8 cellular contexts compared by ENCODE assay signal in the genomic region with DNA sequence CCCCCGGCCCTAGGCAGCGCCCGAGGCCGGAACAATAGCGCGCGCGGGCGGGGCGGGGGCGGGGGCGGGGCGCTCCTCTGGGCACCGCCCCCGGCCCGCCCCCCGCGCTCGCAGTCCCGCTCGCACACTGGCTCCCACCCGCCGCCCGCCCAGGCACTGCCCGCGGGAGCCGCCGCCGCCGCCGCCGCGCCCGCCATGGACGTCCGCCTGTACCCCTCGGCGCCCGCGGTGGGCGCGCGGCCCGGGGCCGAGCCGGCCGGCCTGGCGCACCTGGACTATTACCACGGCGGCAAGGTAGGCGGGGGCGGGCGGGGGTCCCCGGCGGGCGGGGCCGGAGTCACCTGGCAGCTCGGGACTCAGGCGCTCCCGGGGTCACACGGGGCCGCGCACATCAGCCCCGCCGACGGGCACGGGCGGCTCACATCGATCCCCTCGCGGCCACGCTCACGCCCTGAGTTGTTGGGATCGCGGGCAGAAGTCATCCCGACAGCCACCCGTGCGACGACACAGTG. TPM values are rescaled to one million over a fixed set of nuclear protein-coding genes. Genes with fewer than 3 reads are reported as not detected.
DNase-seq lines count a peak whose midpoint lies in the region; ATAC-seq and TF ChIP-seq lines count a peak whose summit lies in the region.

A gene with protein sequence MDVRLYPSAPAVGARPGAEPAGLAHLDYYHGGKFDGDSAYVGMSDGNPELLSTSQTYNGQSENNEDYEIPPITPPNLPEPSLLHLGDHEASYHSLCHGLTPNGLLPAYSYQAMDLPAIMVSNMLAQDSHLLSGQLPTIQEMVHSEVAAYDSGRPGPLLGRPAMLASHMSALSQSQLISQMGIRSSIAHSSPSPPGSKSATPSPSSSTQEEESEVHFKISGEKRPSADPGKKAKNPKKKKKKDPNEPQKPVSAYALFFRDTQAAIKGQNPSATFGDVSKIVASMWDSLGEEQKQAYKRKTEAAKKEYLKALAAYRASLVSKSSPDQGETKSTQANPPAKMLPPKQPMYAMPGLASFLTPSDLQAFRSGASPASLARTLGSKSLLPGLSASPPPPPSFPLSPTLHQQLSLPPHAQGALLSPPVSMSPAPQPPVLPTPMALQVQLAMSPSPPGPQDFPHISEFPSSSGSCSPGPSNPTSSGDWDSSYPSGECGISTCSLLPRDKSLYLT (plus strand): TSS at position 156 of the 512 bp plus-strand sequence. CDS start 40 bp downstream, at position 196.

- TF ChIP-seq CTCF in HL-60 (IDR thresholded peaks at IDR 0.05; ENCODE audit: insufficient read depth, low read length) (no peak), breast epithelium (IDR thresholded peaks at IDR 0.05) (no peak)

- no peaks in the 10 kb centered on the region for H3K36me3 ChIP-seq in breast epithelium

- peaks cover 36% of the 10 kb centered on the region for H3K27me3 ChIP-seq in HL-60 (ENCODE audit: insufficient read depth, poor library complexity, severe bottlenecking)
- H3K27me3 ChIP-seq in breast epithelium: peaks cover 0 to 54% of the 10 kb centered on the region in 2 donors

- intact Hi-C loops in breast epithelium (cut with DNase I; ENCODE audit: low total_unique reads): no loop called here

- peaks cover 18% of the 10 kb centered on the region for H3K4me1 Mint-ChIP-seq in T-helper 17 cell
- H3K4me1 Mint-ChIP-seq in stimulated activated naive CD8-positive, alpha-beta T cell treated with anti-CD3 and anti-CD28 coated beads, Interleukin-15, Interleukin-2, amounts not matched to agents 100 ng/mL and 50 ng/mL, for 24 hours (ENCODE audit: low read depth): peaks cover 41% of the 10 kb centered on the region

- peak within 1 kb of the TSS; percentile 22 for H3K4me3 ChIP-seq in HL-60 (replicated peaks; ENCODE audit: insufficient read depth, low read length)
- H3K4me3 ChIP-seq in breast epithelium: peak within 1 kb of the TSS; percentile 40 to 60 (median 41)

- H3K4me3 Mint-ChIP-seq in T-helper 17 cell: peak within 1 kb of the TSS; percentile 96
- H3K4me3 Mint-ChIP-seq in stimulated activated naive CD8-positive, alpha-beta T cell treated with anti-CD3 and anti-CD28 coated beads, Interleukin-15, Interleukin-2, amounts not matched to agents 100 ng/mL and 50 ng/mL, for 24 hours: peak within 1 kb of the TSS; percentile 84

- H3K9me3 Mint-ChIP-seq in stimulated activated naive CD8-positive, alpha-beta T cell treated with anti-CD3 and anti-CD28 coated beads, Interleukin-15, Interleukin-2, amounts not matched to agents 100 ng/mL and 50 ng/mL, for 24 hours: peaks cover 12% of the 10 kb centered on the region

- no peak within 1 kb of the TSS for H3K27ac ChIP-seq in HL-60 (replicated peaks)
- H3K27ac ChIP-seq in breast epithelium: no peak within 1 kb of the TSS

- no peak for TF ChIP-seq POLR2A in breast epithelium (IDR thresholded peaks at IDR 0.05)

- no peaks in the 10 kb centered on the region for H3K4me1 ChIP-seq in breast epithelium

- H3K36me3 Mint-ChIP-seq in T-helper 17 cell (ENCODE audit: low read depth): peaks cover 5% of the 10 kb centered on the region
- peaks cover 9% of the 10 kb centered on the region for H3K36me3 Mint-ChIP-seq in stimulated activated naive CD8-positive, alpha-beta T cell treated with anti-CD3 and anti-CD28 coated beads, Interleukin-15, Interleukin-2, amounts not matched to agents 100 ng/mL and 50 ng/mL, for 24 hours (ENCODE audit: low read depth)

- H3K27ac Mint-ChIP-seq in T-helper 17 cell: peak within 1 kb of the TSS; percentile 86
- H3K27ac Mint-ChIP-seq in stimulated activated naive CD8-positive, alpha-beta T cell treated with anti-CD3 and anti-CD28 coated beads, Interleukin-15, Interleukin-2, amounts not matched to agents 100 ng/mL and 50 ng/mL, for 24 hours: peak within 1 kb of the TSS; percentile 81

- ATAC-seq in T-helper 17 cell: peak; percentile 78

- peaks cover 44% of the 10 kb centered on the region for H3K27me3 Mint-ChIP-seq in T-helper 17 cell
- H3K27me3 Mint-ChIP-seq in stimulated activated naive CD8-positive, alpha-beta T cell treated with anti-CD3 and anti-CD28 coated beads, Interleukin-15, Interleukin-2, amounts not matched to agents 100 ng/mL and 50 ng/mL, for 24 hours: peaks cover 67% of the 10 kb centered on the region

- H3K9me3 ChIP-seq in T-helper 17 cell (ENCODE audit: control insufficient read depth, low read length, poor library complexity, severe bottlenecking) (peaks cover 4% of the 10 kb centered on the region), breast epithelium (peaks cover 0 to 27% of the 10 kb centered on the region in 2 donors)

- peak; percentile 68 for DNase-seq in NK-92 treated with Interleukin-12 subunit alpha and Interleukin-12 subunit beta, amount 100 ng/mL, for 24 hours (lab: John Stamatoyannopoulos, UW)
- DNase-seq in NK-92 (lab: John Stamatoyannopoulos, UW; ENCODE audit: unreplicated experiment): no peak
- no peak for DNase-seq in HL-60 (ENCODE audit: low read depth in 1 of 2, low spot score in 1 of 2)
- DNase-seq in T-helper 17 cell: peak; percentile 29 to 61 (median 46)
- DNase-seq in breast epithelium (ENCODE audit: low spot score in 2 of 2): no peak
- peak; percentile 79 for DNase-seq in left kidney (ENCODE audit: low read depth, low spot score)
- DNase-seq in cerebellum (ENCODE audit: low spot score): no peak

RNA-seq across cellular contexts. Expression of the gene that starts here (rescaled TPM):
- total RNA-seq in T-helper 17 cell (1 to 10 TPM; 1.7 to 2.2 TPM), breast epithelium (1 to 10 TPM in 1 of 3 donors, under 1 TPM in 2; 0.44 to 7.4 (median 0.66) TPM), cerebellum (0.54 TPM)

Comparison
In these comparisons a context has a peak if more than half of its experiments do, and no peak if none do; other contexts are left out.
1. DNase-seq: peak in NK-92 treated with Interleukin-12 subunit alpha and Interleukin-12 subunit beta, amount 100 ng/mL, for 24 hours (single experiment), T-helper 17 cell (3 of 3) and left kidney (single experiment); none in NK-92 (single experiment), HL-60 (0 of 2), breast epithelium (0 of 2) and cerebellum (single experiment).